16 cellular contexts compared by ENCODE assay signal in genomic region chr14:72736791-72737559, GRCh38.
DNase-seq lines count a peak whose midpoint lies in the region; ATAC-seq and TF ChIP-seq lines count a peak whose summit lies in the region.
"Had no signal": no experiment of that assay in that cellular context is flagged by ENCODE, and none has a peak within 500 bp of the region (broad histone marks: within the 10 kb centered on the region; RNA-seq: fewer than 3 reads in every experiment).

No MANE protein-coding gene starts in this region.

- H3K79me2 ChIP-seq in GM23248 (ENCODE audit: insufficient read depth) (0 out of 2 replicates have a peak, but pooled peaks cover 4% of the 10 kb centered on the region), SK-N-SH (ENCODE audit: insufficient read depth) (no peaks in the 10 kb centered on the region)

- H3F3A ChIP-seq in GM23248 (ENCODE audit: insufficient read depth), result peaks cover 29% of the 10 kb centered on the region; the same call in 1 of the 2 replicates
- no peaks in the 10 kb centered on the region for H3F3A ChIP-seq in SK-N-SH (replicated peaks; ENCODE audit: insufficient read depth)

- TF ChIP-seq EP300 in SK-N-SH (IDR thresholded peaks at IDR 0.05; ENCODE audit: borderline replicate concordance in 1 of 2, low read depth in 1 of 2, low read length in 1 of 2), result peak; percentile 35 to 83; a peak in 3 of 4 replicates

- H3K4me3 ChIP-seq in GM23248, result peak overlapping the region; percentile 16; the same call in 1 of the 2 replicates
- H3K4me3 ChIP-seq in SK-N-SH (ENCODE audit: low read depth in 2 of 2, low read length in 1 of 2), result no peak overlapping the region; a peak in 1 of 4 replicates
- H3K4me3 ChIP-seq: adrenal gland had no signal

- TF ChIP-seq CTCF in AG09319 (IDR thresholded peaks at IDR 0.05; ENCODE audit: low read depth, low read length), result no peak
- no peak for TF ChIP-seq CTCF in SK-N-SH (IDR thresholded peaks at IDR 0.05)

- H3K36me3 ChIP-seq in GM23248 (ENCODE audit: low read depth), result no peaks in the 10 kb centered on the region
- no peaks in the 10 kb centered on the region for H3K36me3 ChIP-seq in SK-N-SH (replicated peaks in 1 of 2; ENCODE audit: control insufficient read depth in 1 of 2, insufficient read depth in 2 of 2, low read length in 1 of 2)
- H3K36me3 ChIP-seq: adrenal gland, WERI-Rb-1 had no signal

- H3K9me2 ChIP-seq in GM23248 (ENCODE audit: insufficient read depth) (no peaks in the 10 kb centered on the region), SK-N-SH (no peaks in the 10 kb centered on the region)

- no peak for ATAC-seq in GM21717 (IDR thresholded peaks at IDR 0.05; ENCODE audit: unreplicated experiment)
- ATAC-seq: sciatic nerve had no signal

- CTCF ChIA-PET in SK-N-SH (lab: Yijun Ruan, JAX), result interaction anchor here (0.7 to 5.0 kb wide), 14 partner anchors 50 to 221 kb away, joined by 3 to 42 read pairs (median 4); partner anchors contain the start of gene DPF3

- DNase-seq in AG09319 (ENCODE audit: extremely low read depth, low read depth), result peak; percentile 11
- DNase-seq in GM23248, result peak; percentile 51
- peak; percentile 68 for DNase-seq in SK-N-SH
- peak; percentile 15 for DNase-seq in islet precursor cell
- no peak for DNase-seq in NOMO-1 treated with DMSO at 0.1 percent for 48 hours (lab: John Stamatoyannopoulos, UW; ENCODE audit: unreplicated experiment)
- DNase-seq in occipital lobe (lab: John Stamatoyannopoulos, UW), result no peak
- DNase-seq in NCI-H2227 (lab: John Stamatoyannopoulos, UW; ENCODE audit: unreplicated experiment), result no peak
- DNase-seq: activated CD4-positive, alpha-beta memory T cell treated with anti-CD3 and anti-CD28 coated beads, Interleukin-2, amount 10 ng/mL, durations not matched to agents 7 days and 5 days; immature natural killer cell; NCI-H187 treated with DMSO at 0.1 percent for 48 hours; NCI-H526; stimulated activated CD4-positive, alpha-beta T cell treated with anti-CD3 and anti-CD28 coated beads, Interleukin-2, amount 100 ng/mL, for 24 hours had no signal

- H2AFZ ChIP-seq in GM23248 (peak overlapping the region; percentile 9; the same call in 1 of the 2 replicates), SK-N-SH (ENCODE audit: low read depth) (no peak overlapping the region)

- H3K4me1 ChIP-seq in GM23248 (ENCODE audit: insufficient read depth) (peaks cover 32% of the 10 kb centered on the region), SK-N-SH (ENCODE audit: control insufficient read depth in 1 of 2, insufficient read depth in 2 of 2, low read depth in 1 of 2, low read length in 1 of 2) (peaks cover 23 to 60% of the 10 kb centered on the region in 2 experiments; a peak in 3 of 4 replicates)
- H3K4me1 ChIP-seq: adrenal gland had no signal

- no peaks in the 10 kb centered on the region for H3K9me3 ChIP-seq in GM23248 (ENCODE audit: low read depth)
- H3K9me3 ChIP-seq in SK-N-SH, result no peaks in the 10 kb centered on the region
- H3K9me3 ChIP-seq: adrenal gland had no signal

- H4K20me1 ChIP-seq in GM23248 (ENCODE audit: insufficient read depth), result no peaks in the 10 kb centered on the region
- H4K20me1 ChIP-seq in SK-N-SH (ENCODE audit: insufficient read depth), result no peaks in the 10 kb centered on the region

- POLR2A ChIA-PET in SK-N-SH (lab: Yijun Ruan, JAX), result interaction anchor here (1.3 kb wide), 1 partner anchor 157 kb away, joined by 5 read pairs; the partner anchor contains the start of gene DPF3

- H3K27me3 ChIP-seq in GM23248 (replicated peaks; ENCODE audit: insufficient read depth) (no peaks in the 10 kb centered on the region), SK-N-SH (ENCODE audit: insufficient read depth) (no peaks in the 10 kb centered on the region)
- H3K27me3 ChIP-seq: adrenal gland had no signal

- TF ChIP-seq RAD21 in SK-N-SH (IDR thresholded peaks at IDR 0.05; ENCODE audit: low read length), result no peak; the same call in 1 of the 2 replicates

- 0 out of 2 replicates have a peak overlapping the region, but pooled peaks have one; percentile 20 for H3K9ac ChIP-seq in GM23248
- H3K9ac ChIP-seq in SK-N-SH, result no peak overlapping the region

- 10 to 11% methylated on average over 14 of the region's 14 CpGs for WGBS in GM23248 (ENCODE audit: low coverage in 1 of 2, low lambda C conversion rate in 2 of 2, missing lambda C conversion rate in 2 of 2), 2 experiments
- WGBS in SK-N-SH (ENCODE audit: low lambda C conversion rate), result 21% methylated on average over 13 of the region's 14 CpGs

- in situ Hi-C loops in GM23248 (cut with MboI), result no loop called here

- H3K4me2 ChIP-seq in GM23248 (ENCODE audit: unreplicated experiment) (peak overlapping the region; percentile 31), SK-N-SH (no peak overlapping the region; the same call in 1 of the 2 replicates)

- H3K27ac ChIP-seq in GM23248 (peak overlapping the region; percentile 2; the same call in 1 of the 2 replicates), SK-N-SH (ENCODE audit: low read depth in 2 of 2, low read length in 1 of 2) (peak overlapping the region in 1 of 2 experiments; percentile 89; a peak in 2 of 4 replicates)
- H3K27ac ChIP-seq: WERI-Rb-1 had no signal

TF ChIP-seq in SK-N-SH, 30 proteins besides CTCF, POLR2A, EP300 and RAD21:
- peak; percentile 29; the same call in 1 of the 2 replicates for TF ChIP-seq NFIC (IDR thresholded peaks at IDR 0.05; ENCODE audit: borderline replicate concordance)
- TF ChIP-seq MXI1 (IDR thresholded peaks at IDR 0.05; ENCODE audit: low read depth, low read length), result peak; percentile 28
- TF ChIP-seq MEF2A (IDR thresholded peaks at IDR 0.05; ENCODE audit: borderline replicate concordance, low read depth), result no peak
- TF ChIP-seq TCF12 (IDR thresholded peaks at IDR 0.05), result peak; percentile 81
- TF ChIP-seq, protein P1, sequence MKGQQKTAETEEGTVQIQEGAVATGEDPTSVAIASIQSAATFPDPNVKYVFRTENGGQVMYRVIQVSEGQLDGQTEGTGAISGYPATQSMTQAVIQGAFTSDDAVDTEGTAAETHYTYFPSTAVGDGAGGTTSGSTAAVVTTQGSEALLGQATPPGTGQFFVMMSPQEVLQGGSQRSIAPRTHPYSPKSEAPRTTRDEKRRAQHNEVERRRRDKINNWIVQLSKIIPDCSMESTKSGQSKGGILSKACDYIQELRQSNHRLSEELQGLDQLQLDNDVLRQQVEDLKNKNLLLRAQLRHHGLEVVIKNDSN (IDR thresholded peaks at IDR 0.05; ENCODE audit: borderline replicate concordance, low read depth), result no peak
- TF ChIP-seq, protein P2, sequence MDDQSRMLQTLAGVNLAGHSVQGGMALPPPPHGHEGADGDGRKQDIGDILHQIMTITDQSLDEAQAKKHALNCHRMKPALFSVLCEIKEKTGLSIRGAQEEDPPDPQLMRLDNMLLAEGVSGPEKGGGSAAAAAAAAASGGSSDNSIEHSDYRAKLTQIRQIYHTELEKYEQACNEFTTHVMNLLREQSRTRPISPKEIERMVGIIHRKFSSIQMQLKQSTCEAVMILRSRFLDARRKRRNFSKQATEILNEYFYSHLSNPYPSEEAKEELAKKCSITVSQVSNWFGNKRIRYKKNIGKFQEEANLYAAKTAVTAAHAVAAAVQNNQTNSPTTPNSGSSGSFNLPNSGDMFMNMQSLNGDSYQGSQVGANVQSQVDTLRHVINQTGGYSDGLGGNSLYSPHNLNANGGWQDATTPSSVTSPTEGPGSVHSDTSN (IDR thresholded peaks at IDR 0.05), result peak; percentile 71
- TF ChIP-seq RCOR1 (IDR thresholded peaks at IDR 0.05; ENCODE audit: low read length), result peak; percentile 84

Comparison
In these comparisons a context has a peak if more than half of its experiments do, and no peak if none do; other contexts are left out.
1. DNase-seq: peak in AG09319 (single experiment), GM23248 (single experiment), SK-N-SH (single experiment) and islet precursor cell (single experiment); none in NOMO-1 treated with DMSO at 0.1 percent for 48 hours (single experiment), occipital lobe (single experiment) and NCI-H2227 (single experiment).